Comparison of ENCODE assay signal across 8 cellular contexts in genomic region chr4:56388311-56388710, GRCh38. TPM values are rescaled to one million over a fixed set of nuclear protein-coding genes. Genes with fewer than 3 reads are reported as not detected.
DNase-seq lines count a peak whose midpoint lies in the region; ATAC-seq and TF ChIP-seq lines count a peak whose summit lies in the region.

No MANE protein-coding gene starts in this region.

- H3F3A ChIP-seq in PC-9 (ENCODE audit: insufficient read depth, low read depth), result peaks cover 18% of the 10 kb centered on the region; the same call in 1 of the 2 replicates

- ATAC-seq in HG02938 (IDR thresholded peaks at IDR 0.05; ENCODE audit: unreplicated experiment), result no peak

- no TSS peak for BruUV-seq in PC-9 (replicated peaks; lab: Mats Ljungman, UMichigan)

- H3K27me3 ChIP-seq in PC-9 (ENCODE audit: insufficient read depth, low read depth), result no peaks in the 10 kb centered on the region
- no peaks in the 10 kb centered on the region for H3K27me3 ChIP-seq in rectal smooth muscle tissue (ENCODE audit: control insufficient read depth, insufficient read depth, low read length)

- H3K27ac ChIP-seq in PC-9 (0 out of 2 replicates have a peak overlapping the region, but pooled peaks have one; percentile 78), epithelial cell of prostate (peak overlapping the region; percentile 93), rectal smooth muscle tissue (ENCODE audit: low read depth, low read length) (peak overlapping the region; percentile 99)

- H3K4me3 ChIP-seq in GM08714 (ENCODE audit: low read length) (peak overlapping the region; percentile 91), PC-9 (peak overlapping the region; percentile 91), rectal smooth muscle tissue (ENCODE audit: low read length) (peak overlapping the region; percentile 97)

- H3K4me1 ChIP-seq in PC-9 (replicated peaks; ENCODE audit: insufficient read depth), result peaks cover 5% of the 10 kb centered on the region; the same call in 1 of the 2 replicates
- H3K4me1 ChIP-seq in rectal smooth muscle tissue (ENCODE audit: control insufficient read depth, insufficient read depth, low read length), result no peaks in the 10 kb centered on the region

- H3K4me2 ChIP-seq in PC-9, result peak overlapping the region; percentile 80

- H3K9me2 ChIP-seq in PC-9 (ENCODE audit: insufficient read depth), result no peaks in the 10 kb centered on the region

- no peaks in the 10 kb centered on the region for H3K36me3 ChIP-seq in PC-9 (ENCODE audit: low read depth)
- no peaks in the 10 kb centered on the region for H3K36me3 ChIP-seq in rectal smooth muscle tissue (ENCODE audit: control insufficient read depth, insufficient read depth, low read length)

- no peak overlapping the region for H2AFZ ChIP-seq in PC-9

- DNase-seq in PC-9, result no peak
- DNase-seq in epithelial cell of prostate (ENCODE audit: low read depth, low spot score), result no peak
- no peak for DNase-seq in posterior vena cava (ENCODE audit: low spot score)
- no peak for DNase-seq in SK-N-DZ (ENCODE audit: low spot score)
- DNase-seq in cerebellar cortex (ENCODE audit: low spot score), result no peak

- peaks cover 25% of the 10 kb centered on the region for H3K79me2 ChIP-seq in PC-9 (ENCODE audit: low read depth)

- CTCF ChIA-PET in PC-9 (lab: Charles Lee), result no interaction called here

- no peak for TF ChIP-seq CTCF in PC-9 (conservative IDR thresholded peaks at IDR 0.05)

- POLR2A ChIA-PET in PC-9 (lab: Charles Lee; ENCODE audit: unreplicated experiment), result no interaction called here

- H3K9ac ChIP-seq in rectal smooth muscle tissue (ENCODE audit: low read length), result peak overlapping the region; percentile 4

- H4K20me1 ChIP-seq in PC-9 (ENCODE audit: insufficient read depth), result no peaks in the 10 kb centered on the region

- intact Hi-C loops in PC-9 (cut with micrococcal nuclease; ENCODE audit: unreplicated experiment) (no loop called here), posterior vena cava (cut with DNase I) (no loop called here)

- no peaks in the 10 kb centered on the region for H3K9me3 ChIP-seq in PC-9 (ENCODE audit: insufficient read depth, low read depth)

RNA-seq across cellular contexts. Expression of gene AASDH, which starts 1.0 kb away (rescaled TPM):
- total RNA-seq in PC-9 (2021), result 10.2 and 11.5 TPM in 2 replicates
- 1 to 10 TPM; 8.9 to 9.5 TPM for total RNA-seq in posterior vena cava
- polyA plus RNA-seq in SK-N-DZ (2014; cell fraction: cytosol; rRNA removed), result 9.6 and 11.9 TPM in 2 replicates
- polyA plus RNA-seq in SK-N-DZ (2014; cell fraction: nucleus; rRNA removed), result 14.6 and 15.5 TPM in 2 replicates

RNA-seq across cellular contexts. Expression of gene PPAT, which starts 47.1 kb away (rescaled TPM):
- total RNA-seq in PC-9 (2021) (21.3 and 22.5 TPM in 2 replicates), posterior vena cava (1 to 10 TPM; 4.8 to 5.9 TPM)
- polyA plus RNA-seq in SK-N-DZ (2014; cell fraction: cytosol; rRNA removed), result 75.1 and 75.8 TPM in 2 replicates
- polyA plus RNA-seq in SK-N-DZ (2014; cell fraction: nucleus; rRNA removed), result 59.2 and 67.8 TPM in 2 replicates

RNA-seq across cellular contexts. Expression of gene PAICS, which starts 47.7 kb away (rescaled TPM):
- total RNA-seq in PC-9 (2021) (78.6 and 106 TPM in 2 replicates), posterior vena cava (10 to 100 TPM; 31.6 to 37.7 TPM)
- polyA plus RNA-seq in SK-N-DZ (2014; cell fraction: cytosol; rRNA removed), result 197 and 217 TPM in 2 replicates
- polyA plus RNA-seq in SK-N-DZ (2014; cell fraction: nucleus; rRNA removed), result 122 and 133 TPM in 2 replicates
